ENCODE assay signal across 28 cellular contexts in genomic region chr7:95676691-95677090, GRCh38.
"Had no signal": no experiment of that assay in that cellular context is flagged by ENCODE, and none has a peak within 500 bp of the region (broad histone marks: within the 10 kb centered on the region; RNA-seq: fewer than 3 reads in every experiment).

No MANE protein-coding gene starts in this region.

- H3K4me1 Mint-ChIP-seq: endodermal cell had no signal

- H3K27ac ChIP-seq: colonic mucosa, coronary artery, dorsolateral prefrontal cortex, epithelial cell of prostate, esophagus muscularis mucosa, esophagus squamous epithelium, foreskin keratinocyte, gastrocnemius medialis, gastroesophageal sphincter, heart left ventricle, heart right ventricle had no signal

- DNase-seq: colonic mucosa; cortex of kidney; dermis blood vessel endothelial cell; dorsolateral prefrontal cortex; effector CD4-positive, alpha-beta T cell; effector CD8-positive, alpha-beta T cell; effector memory CD4-positive, alpha-beta T cell; effector memory CD8-positive, alpha-beta T cell; endodermal cell; erythroblast; esophagus squamous epithelium; foreskin fibroblast; foreskin keratinocyte; gastrocnemius medialis; glutamatergic neuron; head of caudate nucleus; heart left ventricle; heart right ventricle had no signal

- H3K4me1 ChIP-seq: colonic mucosa, esophagus muscularis mucosa, esophagus squamous epithelium, foreskin keratinocyte, gastroesophageal sphincter, heart left ventricle had no signal

- H3K27me3 ChIP-seq: colonic mucosa, dorsolateral prefrontal cortex, esophagus muscularis mucosa, esophagus squamous epithelium, gastrocnemius medialis, gastroesophageal sphincter, heart left ventricle, heart right ventricle had no signal

- H3K36me3 ChIP-seq: colonic mucosa, esophagus muscularis mucosa, esophagus squamous epithelium, gastrocnemius medialis, gastroesophageal sphincter, heart left ventricle, heart right ventricle had no signal

- H3K4me3 Mint-ChIP-seq: dendritic cell treated with granulocyte-macrophage colony-stimulating factor and Interleukin-4, amounts not matched to agents 40 ng/mL and 50 ng/mL, for 4 days; effector memory CD8-positive, alpha-beta T cell; endodermal cell had no signal

- H3K9me3 ChIP-seq: colonic mucosa, esophagus muscularis mucosa, esophagus squamous epithelium, gastrocnemius medialis, gastroesophageal sphincter, heart left ventricle, heart right ventricle had no signal

- H3K27ac Mint-ChIP-seq: dendritic cell treated with granulocyte-macrophage colony-stimulating factor and Interleukin-4, amounts not matched to agents 40 ng/mL and 50 ng/mL, for 4 days; effector memory CD8-positive, alpha-beta T cell; endodermal cell had no signal

- FAIRE-seq: colon, endometrium, endothelial cell of umbilical vein, frontal cortex had no signal

- ATAC-seq: effector memory CD8-positive, alpha-beta T cell; esophagus mucosa; foreskin keratinocyte; gastrocnemius medialis; gastroesophageal sphincter; heart left ventricle; heart right ventricle had no signal

- H3K27me3 Mint-ChIP-seq: effector memory CD8-positive, alpha-beta T cell had no signal

- H3K4me3 ChIP-seq: colonic mucosa, coronary artery, dorsolateral prefrontal cortex, esophagus muscularis mucosa, esophagus squamous epithelium, gastrocnemius medialis, gastroesophageal sphincter, heart left ventricle, heart right ventricle had no signal

- H3K9me3 Mint-ChIP-seq: dendritic cell treated with granulocyte-macrophage colony-stimulating factor and Interleukin-4, amounts not matched to agents 40 ng/mL and 50 ng/mL, for 4 days; endodermal cell had no signal
